ENCODE assay signal across 11 cellular contexts in the genomic region with DNA sequence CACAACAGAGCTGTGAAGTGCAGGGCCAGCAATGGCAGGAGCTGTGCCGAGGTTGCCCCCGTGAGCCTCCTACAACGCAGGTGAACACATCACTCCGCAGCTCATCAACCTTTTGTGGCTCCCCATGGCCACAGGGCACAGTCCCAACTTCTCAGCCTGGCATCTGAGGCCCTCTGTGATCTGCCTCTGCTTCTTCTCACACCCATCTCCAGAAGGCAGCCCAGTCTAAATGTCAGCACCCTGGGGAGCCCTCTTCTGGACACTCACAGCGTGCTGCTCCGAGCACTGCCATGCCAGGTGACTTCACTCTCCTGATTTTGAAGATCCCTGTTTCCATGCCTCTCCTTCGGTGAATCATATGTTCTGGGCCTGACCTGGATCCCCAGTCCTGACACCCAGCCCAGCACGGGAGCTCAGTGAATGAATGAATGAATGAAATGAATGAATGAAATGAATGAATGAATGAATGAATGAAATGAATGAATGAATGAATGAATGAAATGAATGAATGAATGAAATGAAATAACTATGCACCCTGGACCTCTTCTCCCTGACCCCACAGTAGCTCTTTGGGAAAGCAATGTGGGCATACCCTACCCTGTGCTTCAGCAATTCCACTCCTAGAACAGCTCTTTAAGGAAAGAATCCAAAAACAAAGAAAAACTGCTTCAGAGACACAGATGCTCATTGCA. TPM values are rescaled to one million over a fixed set of nuclear protein-coding genes. Genes with fewer than 3 reads are reported as not detected.
DNase-seq lines count a peak whose midpoint lies in the region; ATAC-seq and TF ChIP-seq lines count a peak whose summit lies in the region.
"Had no signal": no experiment of that assay in that cellular context is flagged by ENCODE, and none has a peak within 500 bp of the region (broad histone marks: within the 10 kb centered on the region; RNA-seq: fewer than 3 reads in every experiment).

No MANE protein-coding gene starts in this region.

- intact Hi-C loops in CD4-positive, alpha-beta memory T cell (cut with micrococcal nuclease): no loop called here

- no peak overlapping the region for H3K4me3 ChIP-seq in GM12864 (ENCODE audit: low read depth, low read length)
- H3K4me3 ChIP-seq in mesodermal cell (ENCODE audit: extremely low read depth, insufficient read depth, low read length, poor library complexity, severe bottlenecking): no peak overlapping the region
- H3K4me3 ChIP-seq in CD4-positive, alpha-beta memory T cell (ENCODE audit: low read length in 2 of 2): no peak overlapping the region
- H3K4me3 ChIP-seq: skin epidermis, vagina had no signal

- peak overlapping the region; percentile 16 for H3K27ac ChIP-seq in mesodermal cell (ENCODE audit: low read depth, low read length, severe bottlenecking)
- H3K27ac ChIP-seq in CD4-positive, alpha-beta memory T cell (ENCODE audit: low read depth, low read length): no peak overlapping the region
- H3K27ac ChIP-seq: vagina had no signal

- TF ChIP-seq CTCF in GM12864 (IDR thresholded peaks at IDR 0.05; ENCODE audit: low read depth, low read length, missing control alignments): peak; percentile 12

- CTCF ChIA-PET in CD4-positive, alpha-beta memory T cell (lab: Charles Lee; ENCODE audit: partially characterized antibody): no interaction called here
- CTCF ChIA-PET in activated CD8-positive, alpha-beta memory T cell treated with anti-CD3 and anti-CD28 coated beads, Interleukin-2, amount 10 ng/mL, durations not matched to agents 7 days and 5 days (lab: Charles Lee): interaction anchor here (1.5 kb wide), 1 partner anchor 106 kb away, joined by 4 read pairs; no protein-coding TSS in a partner anchor

- H3K9me3 ChIP-seq in mesodermal cell (ENCODE audit: control insufficient read depth, low read length): no peaks in the 10 kb centered on the region
- H3K9me3 ChIP-seq in CD4-positive, alpha-beta memory T cell (ENCODE audit: control insufficient read depth in 1 of 2, low read length in 2 of 2): no peaks in the 10 kb centered on the region
- H3K9me3 ChIP-seq: vagina had no signal

- ATAC-seq in GM19328 (IDR thresholded peaks at IDR 0.05; ENCODE audit: unreplicated experiment): no peak
- ATAC-seq in activated CD8-positive, alpha-beta memory T cell treated with anti-CD3 and anti-CD28 coated beads, Interleukin-2, amount 10 ng/mL, durations not matched to agents 7 days and 5 days: no peak
- ATAC-seq: activated T-cell treated with anti-CD3 and anti-CD28 coated beads, Interleukin-2, amount 50 U/mL, for 72 hours had no signal

- POLR2A ChIA-PET in CD4-positive, alpha-beta memory T cell (lab: Charles Lee; ENCODE audit: partially characterized antibody): no interaction called here

- H3K36me3 Mint-ChIP-seq in CD4-positive, alpha-beta memory T cell: no peaks in the 10 kb centered on the region
- no peaks in the 10 kb centered on the region for H3K36me3 Mint-ChIP-seq in activated CD8-positive, alpha-beta memory T cell treated with anti-CD3 and anti-CD28 coated beads, Interleukin-2, amount 10 ng/mL, durations not matched to agents 7 days and 5 days

- H3K27ac Mint-ChIP-seq in CD4-positive, alpha-beta memory T cell: no peak overlapping the region
- H3K27ac Mint-ChIP-seq in activated CD8-positive, alpha-beta memory T cell treated with anti-CD3 and anti-CD28 coated beads, Interleukin-2, amount 10 ng/mL, durations not matched to agents 7 days and 5 days: no peak overlapping the region
- H3K27ac Mint-ChIP-seq: activated T-cell treated with anti-CD3 and anti-CD28 coated beads, Interleukin-2, amount 50 U/mL, for 72 hours had no signal

- DNase-seq in GM12864 (ENCODE audit: low read depth) (no peak), M059J (ENCODE audit: low read depth) (peak; percentile 30), cerebellar cortex (ENCODE audit: low spot score) (peak; percentile 26), cerebellar nuclear complex (lab: John Stamatoyannopoulos, UW) (no peak)
- DNase-seq in CD4-positive, alpha-beta memory T cell: no peak
- no peak for DNase-seq in activated CD8-positive, alpha-beta memory T cell treated with anti-CD3 and anti-CD28 coated beads, Interleukin-2, amount 10 ng/mL, durations not matched to agents 7 days and 5 days
- DNase-seq: activated T-cell treated with anti-CD3 and anti-CD28 coated beads, Interleukin-2, amount 50 U/mL, for 72 hours had no signal

- H3K4me3 Mint-ChIP-seq in CD4-positive, alpha-beta memory T cell: no peak overlapping the region
- no peak overlapping the region for H3K4me3 Mint-ChIP-seq in activated CD8-positive, alpha-beta memory T cell treated with anti-CD3 and anti-CD28 coated beads, Interleukin-2, amount 10 ng/mL, durations not matched to agents 7 days and 5 days
- H3K4me3 Mint-ChIP-seq: activated T-cell treated with anti-CD3 and anti-CD28 coated beads, Interleukin-2, amount 50 U/mL, for 72 hours had no signal

- no peaks in the 10 kb centered on the region for H3K4me1 Mint-ChIP-seq in CD4-positive, alpha-beta memory T cell
- H3K4me1 Mint-ChIP-seq in activated CD8-positive, alpha-beta memory T cell treated with anti-CD3 and anti-CD28 coated beads, Interleukin-2, amount 10 ng/mL, durations not matched to agents 7 days and 5 days: no peaks in the 10 kb centered on the region

- peaks cover 9% of the 10 kb centered on the region for H3K4me1 ChIP-seq in mesodermal cell (ENCODE audit: control insufficient read depth, insufficient read depth, low read length, poor library complexity, severe bottlenecking)
- no peaks in the 10 kb centered on the region for H3K4me1 ChIP-seq in CD4-positive, alpha-beta memory T cell (ENCODE audit: insufficient read depth, low read length)
- H3K4me1 ChIP-seq: vagina had no signal

- no peaks in the 10 kb centered on the region for H3K27me3 ChIP-seq in CD4-positive, alpha-beta memory T cell (ENCODE audit: insufficient read depth, low read length)
- H3K27me3 ChIP-seq: vagina had no signal

- WGBS in mesodermal cell (ENCODE audit: insufficient coverage in 2 of 2), 2 experiments: 90 to 93% methylated on average over 8 of the region's 8 CpGs

- no peaks in the 10 kb centered on the region for H3K9me3 Mint-ChIP-seq in CD4-positive, alpha-beta memory T cell
- no peaks in the 10 kb centered on the region for H3K9me3 Mint-ChIP-seq in activated CD8-positive, alpha-beta memory T cell treated with anti-CD3 and anti-CD28 coated beads, Interleukin-2, amount 10 ng/mL, durations not matched to agents 7 days and 5 days (ENCODE audit: low read depth)
- H3K9me3 Mint-ChIP-seq: activated T-cell treated with anti-CD3 and anti-CD28 coated beads, Interleukin-2, amount 50 U/mL, for 72 hours had no signal

- no peaks in the 10 kb centered on the region for H3K36me3 ChIP-seq in mesodermal cell (ENCODE audit: control insufficient read depth, insufficient read depth, low read length)
- H3K36me3 ChIP-seq in CD4-positive, alpha-beta memory T cell (ENCODE audit: insufficient read depth, low read length): no peaks in the 10 kb centered on the region
- H3K36me3 ChIP-seq: vagina had no signal

- H3K27me3 Mint-ChIP-seq in CD4-positive, alpha-beta memory T cell: peaks cover 2 to 8% of the 10 kb centered on the region in 2 donors
- no peaks in the 10 kb centered on the region for H3K27me3 Mint-ChIP-seq in activated CD8-positive, alpha-beta memory T cell treated with anti-CD3 and anti-CD28 coated beads, Interleukin-2, amount 10 ng/mL, durations not matched to agents 7 days and 5 days

RNA-seq across cellular contexts. Expression of a gene that starts 17.9 kb away (rescaled TPM):
- total RNA-seq in M059J (2014; rRNA removed; shearing (Covaris generic)): 61.7 and 64.5 TPM in 2 replicates
- 50.5 TPM for polyA plus RNA-seq in mesodermal cell (2013, experiment 1 of 2)
- polyA plus RNA-seq in mesodermal cell (2013, experiment 2 of 2): 52.4 TPM
- total RNA-seq in CD4-positive, alpha-beta memory T cell: 10 to 100 TPM; 43.6 to 45.5 TPM
- polyA plus RNA-seq in CD4-positive, alpha-beta memory T cell: 100 to 1,000 TPM in 1 of 2 donors, 10 to 100 TPM in 1; 77.7 to 145 TPM
- 10 to 100 TPM; 40.5 to 48.1 TPM for total RNA-seq in activated CD8-positive, alpha-beta memory T cell treated with anti-CD3 and anti-CD28 coated beads, Interleukin-2, amount 10 ng/mL, durations not matched to agents 7 days and 5 days

RNA-seq across cellular contexts. Expression of a gene that starts 22.9 kb away (rescaled TPM):
- not detected in 2 replicates for total RNA-seq in M059J (2014; rRNA removed; shearing (Covaris generic))
- 232 TPM for polyA plus RNA-seq in mesodermal cell (2013, experiment 1 of 2)
- 195 TPM for polyA plus RNA-seq in mesodermal cell (2013, experiment 2 of 2)
- total RNA-seq in CD4-positive, alpha-beta memory T cell: not detected
- not detected for polyA plus RNA-seq in CD4-positive, alpha-beta memory T cell
- not detected for total RNA-seq in activated CD8-positive, alpha-beta memory T cell treated with anti-CD3 and anti-CD28 coated beads, Interleukin-2, amount 10 ng/mL, durations not matched to agents 7 days and 5 days
- total RNA-seq: vagina had no signal

RNA-seq across cellular contexts. Expression of a gene that starts 52.9 kb away (rescaled TPM):
- total RNA-seq in M059J (2014; rRNA removed; shearing (Covaris generic)): 2.3 TPM in 1 of 2 replicates, not detected in the other
- 2.0 TPM for polyA plus RNA-seq in mesodermal cell (2013, experiment 1 of 2)
- polyA plus RNA-seq in mesodermal cell (2013, experiment 2 of 2): 2.0 TPM
- total RNA-seq in CD4-positive, alpha-beta memory T cell: 10 to 100 TPM; 31.5 to 32.8 TPM
- 10 to 100 TPM in 1 of 2 donors, 1 to 10 TPM in 1; 7.8 to 12.0 TPM for polyA plus RNA-seq in CD4-positive, alpha-beta memory T cell
- 10 to 100 TPM; 34.0 to 35.8 TPM for total RNA-seq in activated CD8-positive, alpha-beta memory T cell treated with anti-CD3 and anti-CD28 coated beads, Interleukin-2, amount 10 ng/mL, durations not matched to agents 7 days and 5 days

Comparison
In these comparisons a context has a peak if more than half of its experiments do, and no peak if none do; other contexts are left out.
1. DNase-seq: peak in M059J (single experiment) and cerebellar cortex (single experiment); none in GM12864 (single experiment), CD4-positive, alpha-beta memory T cell (0 of 5), cerebellar nuclear complex (0 of 2) and activated CD8-positive, alpha-beta memory T cell treated with anti-CD3 and anti-CD28 coated beads, Interleukin-2, amount 10 ng/mL, durations not matched to agents 7 days and 5 days (single experiment).